Comparison of ENCODE assay signal across 8 cellular contexts in genomic region chr2:111120253-111121027, GRCh38.
DNase-seq lines count a peak whose midpoint lies in the region; ATAC-seq lines count a peak whose summit lies in the region.

TSS of gene BCL2L11 (plus strand) at chr2:111120914. CDS start at chr2:111123746, 2,832 bp downstream.

- DNase-seq in AML-193 (lab: John Stamatoyannopoulos, UW) (peak; percentile 81 to 83), NCI-H446 (lab: John Stamatoyannopoulos, UW) (peak; percentile 52 to 90), cerebellar cortex (ENCODE audit: low spot score) (peak; percentile 75), kidney glomerular epithelial cell (lab: John Stamatoyannopoulos, UW) (peak; percentile 72)
- DNase-seq in stimulated activated CD4-positive, alpha-beta T cell treated with anti-CD3 and anti-CD28 coated beads, Interleukin-1b, Interleukin-23, amount 100 ng/mL, for 1 hour (ENCODE audit: low read depth in 2 of 2), result peak; percentile 70 to 84

- ATAC-seq in GM19043 (IDR thresholded peaks at IDR 0.05; ENCODE audit: low read depth, unreplicated experiment) (peak; percentile 52), HG03354 (IDR thresholded peaks at IDR 0.05; ENCODE audit: poor library complexity, severe bottlenecking, unreplicated experiment) (peak; percentile 62)
- peak; percentile 65 to 67 for ATAC-seq in activated CD4-positive, CD25-positive, alpha-beta regulatory T cell treated with anti-CD3 and anti-CD28 coated beads, Interleukin-2, amount 50 U/mL, for 24 hours

Comparison
In these comparisons a context has a peak if more than half of its experiments do, and no peak if none do; other contexts are left out.
1. Peak in every context shown above with its lines: DNase-seq and ATAC-seq.